ENCODE assay signal across 16 cellular contexts in the genomic region with DNA sequence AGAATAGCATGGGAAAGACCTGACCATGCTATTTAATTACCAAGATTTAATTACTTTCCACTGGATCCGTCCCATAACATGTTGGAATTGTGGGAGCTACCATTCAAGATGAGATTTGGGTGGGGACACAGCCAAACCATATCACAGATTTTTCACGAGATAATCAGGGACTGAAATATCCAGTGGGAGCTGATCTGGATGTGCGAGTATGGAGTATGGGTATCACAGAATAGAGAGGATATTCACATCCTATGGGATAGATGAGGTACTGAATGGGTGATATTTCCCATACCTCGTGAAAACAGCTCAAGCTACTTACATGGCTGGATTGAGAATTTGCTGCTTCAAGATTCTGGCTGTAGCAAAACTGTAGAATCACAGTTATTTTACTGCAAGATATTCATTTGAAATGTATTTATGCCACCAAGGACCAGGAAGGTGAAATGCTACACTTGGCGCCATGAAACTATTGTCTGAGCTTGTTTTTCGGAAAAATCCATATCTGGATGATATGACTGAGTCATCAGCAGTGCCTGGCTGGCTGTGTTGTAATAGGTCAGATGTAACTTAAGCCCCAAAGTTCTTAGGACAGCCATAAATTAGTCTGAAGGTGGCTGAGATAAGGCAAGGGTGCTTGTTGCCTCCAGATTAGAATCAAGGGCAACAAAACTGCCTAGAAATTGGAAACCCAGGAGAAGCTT. TPM values are rescaled to one million over a fixed set of nuclear protein-coding genes. Genes with fewer than 3 reads are reported as not detected.
DNase-seq lines count a peak whose midpoint lies in the region; ATAC-seq and TF ChIP-seq lines count a peak whose summit lies in the region.
"Had no signal": no experiment of that assay in that cellular context is flagged by ENCODE, and none has a peak within 500 bp of the region (broad histone marks: within the 10 kb centered on the region; RNA-seq: fewer than 3 reads in every experiment).

No MANE protein-coding gene starts in this region.

- H3K4me3 ChIP-seq in IMR-90 (ENCODE audit: insufficient read depth, low read depth, low read length) = no peak overlapping the region
- H3K4me3 ChIP-seq: esophagus muscularis mucosa, sigmoid colon, tibial artery had no signal

- no peaks in the 10 kb centered on the region for H3K27me3 ChIP-seq in IMR-90 (ENCODE audit: control insufficient read depth, insufficient read depth, low read length)
- H3K27me3 ChIP-seq: esophagus muscularis mucosa, sigmoid colon, tibial artery had no signal

- no TSS peak for BruUV-seq in IMR-90 (replicated peaks; lab: Mats Ljungman, UMichigan)

- H3K4ac ChIP-seq in IMR-90 (ENCODE audit: low read depth, low read length) = no peak overlapping the region

- peak overlapping the region; percentile 2 for H2BK5ac ChIP-seq in IMR-90 (ENCODE audit: low read depth, low read length, poor library complexity, severe bottlenecking)

- dilution Hi-C loops in IMR-90 (cut with HindIII; ENCODE audit: low sequenced_read_pairs, unreplicated experiment) = no loop called here

- no peak overlapping the region for H3K27ac ChIP-seq in IMR-90 (ENCODE audit: insufficient read depth, low read length)
- H3K27ac ChIP-seq: esophagus muscularis mucosa, sigmoid colon, tibial artery had no signal

- no peaks in the 10 kb centered on the region for H4K20me1 ChIP-seq in IMR-90 (ENCODE audit: insufficient read depth, low read length)

- H2BK15ac ChIP-seq in IMR-90 (ENCODE audit: low read depth, low read length) = no peak overlapping the region; the same call in 2 of the 3 replicates

- H3K36me3 Mint-ChIP-seq in memory B cell = peaks cover 44% of the 10 kb centered on the region

- H3K27ac Mint-ChIP-seq in memory B cell = peak overlapping the region; percentile 58

- H2AFZ ChIP-seq in IMR-90 (replicated peaks; ENCODE audit: low read length, poor library complexity) = no peak overlapping the region

- no peak overlapping the region for H4K91ac ChIP-seq in IMR-90 (ENCODE audit: insufficient read depth, low read depth, low read length)

- peak overlapping the region; percentile 12; the same call in 1 of the 2 replicates for H4K5ac ChIP-seq in IMR-90 (ENCODE audit: low read depth, low read length)

- H3K9me3 Mint-ChIP-seq in memory B cell = no peaks in the 10 kb centered on the region
- H3K9me3 Mint-ChIP-seq: activated T-cell treated with anti-CD3 and anti-CD28 coated beads, Interleukin-2, amount 50 U/mL, for 4 hours had no signal

- no peak overlapping the region for H3K23ac ChIP-seq in IMR-90 (ENCODE audit: low read depth, low read length)

- H3K79me1 ChIP-seq in IMR-90 (ENCODE audit: low read depth in 1 of 2, low read length in 2 of 2) = peaks cover 13 to 18% of the 10 kb centered on the region in 2 experiments; a peak in 3 of 4 replicates

- H3K56ac ChIP-seq in IMR-90 (ENCODE audit: extremely low read depth, insufficient read depth, low read length) = no peak overlapping the region

- H3K9ac ChIP-seq in IMR-90 (ENCODE audit: low read depth, low read length) = no peak overlapping the region

- no peak for TF ChIP-seq RAD21 in IMR-90 (IDR thresholded peaks at IDR 0.05; ENCODE audit: low read length)

- ATAC-seq in IMR-90 (ENCODE audit: low read depth) (no peak), memory B cell (ENCODE audit: low read depth) (no peak), HG03378 (IDR thresholded peaks at IDR 0.05; ENCODE audit: unreplicated experiment) (no peak)
- ATAC-seq: activated T-cell treated with anti-CD3 and anti-CD28 coated beads, Interleukin-2, amount 50 U/mL, for 4 hours; Right ventricle myocardium inferior had no signal

- CTCF ChIA-PET in IMR-90 (lab: Yijun Ruan, JAX) = interaction anchor here (0.7 to 1.3 kb wide), 2 partner anchors 15 to 24 kb away, joined by 3 to 4 read pairs; no protein-coding TSS in a partner anchor

- peaks cover 9% of the 10 kb centered on the region for H3K9me1 ChIP-seq in IMR-90 (ENCODE audit: insufficient read depth, low read length)

- no peak overlapping the region for H2AK5ac ChIP-seq in IMR-90 (ENCODE audit: low read depth, low read length)

- no peak overlapping the region for H2BK20ac ChIP-seq in IMR-90 (ENCODE audit: low read depth, low read length)

- no peak overlapping the region for H3K4me2 ChIP-seq in IMR-90 (ENCODE audit: low read depth, low read length)

- H2AK9ac ChIP-seq in IMR-90 (replicated peaks; ENCODE audit: low read depth, low read length, poor library complexity) = no peak overlapping the region

- DNase-seq in EL = peak; percentile 48
- peak; percentile 26 for DNase-seq in IMR-90
- DNase-seq in amniotic epithelial cell (ENCODE audit: low read depth) = peak; percentile 96
- no peak for DNase-seq in memory B cell (ENCODE audit: low spot score in 2 of 2)
- DNase-seq in stimulated activated CD4-positive, alpha-beta T cell treated with anti-CD3 and anti-CD28 coated beads, Interleukin-4, amount 100 ng/mL, for 1 hour = no peak
- no peak for DNase-seq in DMS114 treated with DMSO at 0.1 percent for 48 hours (lab: John Stamatoyannopoulos, UW; ENCODE audit: unreplicated experiment)
- no peak for DNase-seq in nucleus accumbens (lab: John Stamatoyannopoulos, UW)
- DNase-seq: activated T-cell treated with anti-CD3 and anti-CD28 coated beads, Interleukin-2, amount 50 U/mL, for 4 hours; central memory CD4-positive, alpha-beta T cell; NCI-H1105; NCI-H446 treated with DMSO at 0.1 percent for 48 hours; sigmoid colon; tibial artery had no signal

- 100% methylated on average over 2 of the region's 6 CpGs; no CpG with 5 or more reads in 1 of the 2 experiments for WGBS in IMR-90 (ENCODE audit: extremely low coverage in 2 of 2, insufficient read length in 1 of 2), 2 experiments

- no peak overlapping the region for H2BK120ac ChIP-seq in IMR-90 (ENCODE audit: low read depth, low read length)

- no peak overlapping the region for H3K4me3 Mint-ChIP-seq in memory B cell
- H3K4me3 Mint-ChIP-seq: activated T-cell treated with anti-CD3 and anti-CD28 coated beads, Interleukin-2, amount 50 U/mL, for 4 hours had no signal

- no peak for TF ChIP-seq POLR2A in IMR-90 (IDR thresholded peaks at IDR 0.05; ENCODE audit: low read depth, low read length)

- intact Hi-C loops in IMR-90 (cut with micrococcal nuclease) = no loop called here

- no peak for TF ChIP-seq CTCF in IMR-90 (conservative IDR thresholded peaks at IDR 0.05; ENCODE audit: low read depth, low read length)

- peaks cover 18% of the 10 kb centered on the region; the same call in 1 of the 2 replicates for H3K4me1 ChIP-seq in IMR-90 (ENCODE audit: control insufficient read depth, insufficient read depth, low read length)
- H3K4me1 ChIP-seq: esophagus muscularis mucosa, tibial artery had no signal

- POLR2A ChIA-PET in IMR-90 (lab: Charles Lee; ENCODE audit: unreplicated experiment) = no interaction called here

- H4K8ac ChIP-seq in IMR-90 (ENCODE audit: low read depth in 2 of 2, low read length in 2 of 2) = no peak overlapping the region

- H3K36me3 ChIP-seq in IMR-90 (ENCODE audit: control insufficient read depth, insufficient read depth, low read length) = peaks cover 10% of the 10 kb centered on the region

- H3K4me1 Mint-ChIP-seq in memory B cell = peaks cover 18% of the 10 kb centered on the region

- H3K14ac ChIP-seq in IMR-90 (replicated peaks; ENCODE audit: low read depth, low read length) = no peak overlapping the region

- in situ Hi-C loops in IMR-90 (cut with MboI; ENCODE audit: low sequenced_read_pairs) = no loop called here

- peak overlapping the region; percentile 42; the same call in 1 of the 2 replicates for H3K18ac ChIP-seq in IMR-90 (ENCODE audit: low read depth, low read length)

- H3K9me3 ChIP-seq in IMR-90 (ENCODE audit: control insufficient read depth, insufficient read depth, low read length) = no peaks in the 10 kb centered on the region
- H3K9me3 ChIP-seq: esophagus muscularis mucosa, sigmoid colon, tibial artery had no signal

- no peaks in the 10 kb centered on the region for H3K27me3 Mint-ChIP-seq in memory B cell

TF ChIP-seq in IMR-90, 13 proteins besides CTCF, POLR2A, EP300 and RAD21:
- TF ChIP-seq NFE2L2 (IDR thresholded peaks at IDR 0.05; ENCODE audit: low read depth, low read length) (no peak), MXI1 (IDR thresholded peaks at IDR 0.05; ENCODE audit: borderline replicate concordance, low read depth, low read length) (no peak), BHLHE40 (IDR thresholded peaks at IDR 0.05; ENCODE audit: low read depth, low read length) (no peak), CEBPB (IDR thresholded peaks at IDR 0.05; ENCODE audit: low read depth, low read length) (peak; percentile 61)

RNA-seq across cellular contexts. Expression of a gene that starts 29.8 kb away (rescaled TPM):
- total RNA-seq in IMR-90 (2012; rRNA removed) = 0.54 and 0.56 TPM in 2 replicates
- 0.46 and 0.62 TPM in 2 replicates for polyA plus RNA-seq in IMR-90 (2012; rRNA removed)
- polyA plus RNA-seq in IMR-90 (2012; cell fraction: cytosol; rRNA removed) = 0.48 and 0.85 TPM in 2 replicates
- polyA plus RNA-seq in IMR-90 (2012; cell fraction: nucleus; rRNA removed; ENCODE audit: low replicate concordance) = 0.33 and 0.55 TPM in 2 replicates
- total RNA-seq: Right ventricle myocardium inferior had no signal

RNA-seq across cellular contexts. Expression of a gene that starts 43.9 kb away (rescaled TPM):
- not detected in 2 replicates for total RNA-seq in IMR-90 (2012; rRNA removed)
- polyA plus RNA-seq in IMR-90 (2012; rRNA removed) = not detected in 2 replicates
- polyA plus RNA-seq in IMR-90 (2012; cell fraction: cytosol; rRNA removed) = not detected in 2 replicates
- polyA plus RNA-seq in IMR-90 (2012; cell fraction: nucleus; rRNA removed; ENCODE audit: low replicate concordance) = not detected in 2 replicates
- total RNA-seq: activated T-cell treated with anti-CD3 and anti-CD28 coated beads, Interleukin-2, amount 50 U/mL, for 4 hours; esophagus muscularis mucosa; Right ventricle myocardium inferior; sigmoid colon had no signal

RNA-seq across cellular contexts. Expression of a gene that starts 53.2 kb away (rescaled TPM):
- not detected in 2 replicates for total RNA-seq in IMR-90 (2012; rRNA removed)
- not detected in 2 replicates for polyA plus RNA-seq in IMR-90 (2012; rRNA removed)
- not detected in 2 replicates for polyA plus RNA-seq in IMR-90 (2012; cell fraction: cytosol; rRNA removed)
- not detected in 2 replicates for polyA plus RNA-seq in IMR-90 (2012; cell fraction: nucleus; rRNA removed; ENCODE audit: low replicate concordance)
- total RNA-seq: activated T-cell treated with anti-CD3 and anti-CD28 coated beads, Interleukin-2, amount 50 U/mL, for 4 hours; esophagus muscularis mucosa; Right ventricle myocardium inferior; sigmoid colon had no signal

Comparison
In these comparisons a context has a peak if more than half of its experiments do, and no peak if none do; other contexts are left out.
1. DNase-seq: peak in EL (single experiment), IMR-90 (single experiment) and amniotic epithelial cell (single experiment); none in memory B cell (0 of 2), stimulated activated CD4-positive, alpha-beta T cell treated with anti-CD3 and anti-CD28 coated beads, Interleukin-4, amount 100 ng/mL, for 1 hour (single experiment), DMS114 treated with DMSO at 0.1 percent for 48 hours (single experiment) and nucleus accumbens (0 of 56).